ENCODE assay signal across 1 cellular context in genomic region chr6:88262372-88262771, GRCh38.
TF ChIP-seq lines count a peak whose summit lies in the region.

No MANE protein-coding gene starts in this region.

TF ChIP-seq in H1, 55 proteins besides CTCF, POLR2A, EP300 and RAD21 (continued from another document):
- no peak for TF ChIP-seq BACH1 (IDR thresholded peaks at IDR 0.05; ENCODE audit: low read length)
- no peak for TF ChIP-seq RNF2 (IDR thresholded peaks at IDR 0.05; ENCODE audit: borderline replicate concordance, low read depth, low read length, missing control alignments, poor library complexity, severe bottlenecking)
- no peak for TF ChIP-seq EGR1 (IDR thresholded peaks at IDR 0.05; ENCODE audit: borderline replicate concordance, low read depth, low read length)
- TF ChIP-seq ASH2L (IDR thresholded peaks at IDR 0.05; ENCODE audit: low read length) = no peak
- TF ChIP-seq, protein P1, sequence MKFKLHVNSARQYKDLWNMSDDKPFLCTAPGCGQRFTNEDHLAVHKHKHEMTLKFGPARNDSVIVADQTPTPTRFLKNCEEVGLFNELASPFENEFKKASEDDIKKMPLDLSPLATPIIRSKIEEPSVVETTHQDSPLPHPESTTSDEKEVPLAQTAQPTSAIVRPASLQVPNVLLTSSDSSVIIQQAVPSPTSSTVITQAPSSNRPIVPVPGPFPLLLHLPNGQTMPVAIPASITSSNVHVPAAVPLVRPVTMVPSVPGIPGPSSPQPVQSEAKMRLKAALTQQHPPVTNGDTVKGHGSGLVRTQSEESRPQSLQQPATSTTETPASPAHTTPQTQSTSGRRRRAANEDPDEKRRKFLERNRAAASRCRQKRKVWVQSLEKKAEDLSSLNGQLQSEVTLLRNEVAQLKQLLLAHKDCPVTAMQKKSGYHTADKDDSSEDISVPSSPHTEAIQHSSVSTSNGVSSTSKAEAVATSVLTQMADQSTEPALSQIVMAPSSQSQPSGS (IDR thresholded peaks at IDR 0.05; ENCODE audit: low read length) = no peak
- TF ChIP-seq MAFK (IDR thresholded peaks at IDR 0.05; ENCODE audit: low read depth, low read length) = no peak
- TF ChIP-seq CREB1 (IDR thresholded peaks at IDR 0.05) = no peak
- TF ChIP-seq, protein P2, sequence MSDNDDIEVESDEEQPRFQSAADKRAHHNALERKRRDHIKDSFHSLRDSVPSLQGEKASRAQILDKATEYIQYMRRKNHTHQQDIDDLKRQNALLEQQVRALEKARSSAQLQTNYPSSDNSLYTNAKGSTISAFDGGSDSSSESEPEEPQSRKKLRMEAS (IDR thresholded peaks at IDR 0.05) = no peak
- TF ChIP-seq TCF12 (IDR thresholded peaks at IDR 0.05; ENCODE audit: low read depth, low read length) = no peak
- no peak for TF ChIP-seq KDM5A (IDR thresholded peaks at IDR 0.05; ENCODE audit: low read length)
- no peak for TF ChIP-seq GABPA (IDR thresholded peaks at IDR 0.05; ENCODE audit: borderline replicate concordance, insufficient read depth, low read length)
- TF ChIP-seq PHF8 (conservative IDR thresholded peaks at IDR 0.05; ENCODE audit: low read depth, low read length) = no peak
